ENCODE assay signal across 7 cellular contexts in the genomic region with DNA sequence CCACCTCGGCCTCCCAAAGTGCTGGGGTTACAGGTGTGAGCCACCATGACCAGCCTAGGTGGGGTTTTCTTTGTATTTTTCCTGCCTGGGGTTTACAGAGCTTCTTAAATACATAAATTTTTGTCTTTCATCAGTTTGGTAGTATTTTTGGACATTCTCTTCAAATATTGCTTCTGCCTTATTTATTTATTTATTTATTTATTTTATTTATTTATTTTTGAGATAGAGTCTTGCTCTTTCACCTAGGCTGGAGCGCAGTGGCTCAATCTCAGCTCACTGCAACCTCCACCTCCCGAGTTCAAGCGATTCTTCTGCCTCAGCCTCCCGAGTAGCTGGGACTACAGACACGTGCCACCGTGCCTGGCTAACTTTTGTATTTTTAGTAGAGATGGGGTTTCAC. TPM values are rescaled to one million over a fixed set of nuclear protein-coding genes. Genes with fewer than 3 reads are reported as not detected.
DNase-seq lines count a peak whose midpoint lies in the region; ATAC-seq, FAIRE-seq and TF ChIP-seq lines count a peak whose summit lies in the region.
"Not testable (repeated sequence)": the region's sequence is repeated elsewhere in the genome, so short reads cannot be mapped to it uniquely, and the experiment has no call there.

No MANE protein-coding gene starts in this region.

- H2AK5ac ChIP-seq in mesenchymal stem cell (ENCODE audit: low read length, severe bottlenecking), result not testable (repeated sequence)

- POLR2A ChIA-PET in A549 (lab: Yijun Ruan, JAX), result interaction anchor here (1.6 to 2.4 kb wide), 2 partner anchors 55 to 104 kb away, joined by 9 to 30 read pairs; a partner anchor contains a TSS
- POLR2A ChIA-PET in CD4-positive, alpha-beta memory T cell (lab: Charles Lee; ENCODE audit: partially characterized antibody), result interaction anchor here (0.6 to 2.7 kb wide), 3 partner anchors 54 to 336 kb away, joined by 3 to 13 read pairs (median 4); a partner anchor contains a TSS

- not testable (repeated sequence) for H3K23ac ChIP-seq in mesenchymal stem cell (ENCODE audit: low read length in 2 of 2)

- peaks cover 5 to 12% (median 7%) of the 10 kb centered on the region in 4 donors for H3K4me1 Mint-ChIP-seq in CD4-positive, alpha-beta memory T cell
- not testable (repeated sequence) for H3K4me1 Mint-ChIP-seq in T-helper 17 cell; stimulated activated effector memory CD8-positive, alpha-beta T cell treated with anti-CD3 and anti-CD28 coated beads, Interleukin-12 subunit alpha, Interleukin-12 subunit beta, amount 100 ng/mL, for 72 hours

- not testable (repeated sequence) for H3K79me2 ChIP-seq in GM23248 (ENCODE audit: insufficient read depth)

- H3K4ac ChIP-seq in mesenchymal stem cell (ENCODE audit: low read depth in 1 of 2, low read length in 2 of 2), result not testable (repeated sequence)

- H3K27ac ChIP-seq in A549, result peak overlapping the region in 1 of 2 experiments; percentile 61; a peak in 4 of 6 replicates
- H3K27ac ChIP-seq in CD4-positive, alpha-beta memory T cell (ENCODE audit: low read depth, low read length); GM23248; mesenchymal stem cell (ENCODE audit: low read length, poor library complexity, severe bottlenecking): not testable (repeated sequence)
- H3K27ac ChIP-seq in effector memory CD4-positive, alpha-beta T cell (ENCODE audit: insufficient read depth, low read length, poor library complexity, severe bottlenecking), result peak overlapping the region; percentile 55

- ATAC-seq in A549; T-helper 17 cell; stimulated activated effector memory CD8-positive, alpha-beta T cell treated with anti-CD3 and anti-CD28 coated beads, Interleukin-12 subunit alpha, Interleukin-12 subunit beta, amount 100 ng/mL, for 72 hours: not testable (repeated sequence)

- H3K36me3 ChIP-seq in CD4-positive, alpha-beta memory T cell (ENCODE audit: insufficient read depth, low read length); GM23248 (ENCODE audit: low read depth); effector memory CD4-positive, alpha-beta T cell (ENCODE audit: control insufficient read depth, insufficient read depth, low read length); mesenchymal stem cell (ENCODE audit: control insufficient read depth in 1 of 2, insufficient read depth in 2 of 2, low read depth in 1 of 2, low read length in 2 of 2): not testable (repeated sequence)

- H4K20me1 ChIP-seq in GM23248 (ENCODE audit: insufficient read depth), result not testable (repeated sequence)

- H3K9me3 ChIP-seq in A549; CD4-positive, alpha-beta memory T cell (ENCODE audit: control insufficient read depth in 1 of 2, low read length in 2 of 2); GM23248 (ENCODE audit: low read depth); T-helper 17 cell (ENCODE audit: control insufficient read depth, low read length, poor library complexity, severe bottlenecking); effector memory CD4-positive, alpha-beta T cell (ENCODE audit: control insufficient read depth, low read length); mesenchymal stem cell (ENCODE audit: control insufficient read depth, low read length): not testable (repeated sequence)

- not testable (repeated sequence) for H3K9me2 ChIP-seq in GM23248 (ENCODE audit: insufficient read depth)

- not testable (repeated sequence) for H2BK15ac ChIP-seq in mesenchymal stem cell (ENCODE audit: low read depth, poor library complexity, severe bottlenecking)

- in situ Hi-C loops in GM23248 (cut with MboI), result not testable (repeated sequence)

- not testable (repeated sequence) for H3K4me3 Mint-ChIP-seq in CD4-positive, alpha-beta memory T cell
- H3K4me3 Mint-ChIP-seq in T-helper 17 cell, result peak overlapping the region; percentile 70
- H3K4me3 Mint-ChIP-seq in stimulated activated effector memory CD8-positive, alpha-beta T cell treated with anti-CD3 and anti-CD28 coated beads, Interleukin-12 subunit alpha, Interleukin-12 subunit beta, amount 100 ng/mL, for 72 hours, result peak overlapping the region; percentile 27

- not testable (repeated sequence) for H2BK5ac ChIP-seq in mesenchymal stem cell (ENCODE audit: low read depth, low read length, poor library complexity, severe bottlenecking)

- not testable (repeated sequence) for H3K18ac ChIP-seq in mesenchymal stem cell (ENCODE audit: low read depth in 1 of 2, low read length in 2 of 2)

- H3K27me3 ChIP-seq in CD4-positive, alpha-beta memory T cell (ENCODE audit: insufficient read depth, low read length); GM23248 (replicated peaks; ENCODE audit: insufficient read depth); effector memory CD4-positive, alpha-beta T cell (replicated peaks; ENCODE audit: control insufficient read depth, insufficient read depth, low read length, poor library complexity, severe bottlenecking); mesenchymal stem cell (ENCODE audit: control insufficient read depth in 1 of 2, insufficient read depth in 1 of 2, low read length in 2 of 2): not testable (repeated sequence)

- H3F3A ChIP-seq in GM23248 (ENCODE audit: insufficient read depth), result not testable (repeated sequence)

- not testable (repeated sequence) for H2BK120ac ChIP-seq in mesenchymal stem cell (ENCODE audit: low read depth, low read length)

- not testable (repeated sequence) for H3K36me3 Mint-ChIP-seq in CD4-positive, alpha-beta memory T cell; T-helper 17 cell (ENCODE audit: low read depth); stimulated activated effector memory CD8-positive, alpha-beta T cell treated with anti-CD3 and anti-CD28 coated beads, Interleukin-12 subunit alpha, Interleukin-12 subunit beta, amount 100 ng/mL, for 72 hours

- not testable (repeated sequence) for H3K14ac ChIP-seq in mesenchymal stem cell (ENCODE audit: low read length in 2 of 2)

- H2BK12ac ChIP-seq in mesenchymal stem cell (ENCODE audit: low read length in 2 of 2), result not testable (repeated sequence)

- not testable (repeated sequence) for TF ChIP-seq RAD21 in A549 (conservative IDR thresholded peaks at IDR 0.05 in 1 of 2, IDR thresholded peaks at IDR 0.05 in 1 of 2)

- CTCF ChIA-PET in A549 (lab: Yijun Ruan, JAX), result interaction anchor here (0.9 to 3.9 kb wide), 9 partner anchors 9 to 307 kb away, joined by 3 to 31 read pairs (median 5); a partner anchor contains a TSS
- CTCF ChIA-PET in CD4-positive, alpha-beta memory T cell (lab: Charles Lee; ENCODE audit: partially characterized antibody), result interaction anchor here (2.6 to 2.7 kb wide), 2 partner anchors 9 to 91 kb away, joined by 8 to 11 read pairs; no protein-coding TSS in a partner anchor

- H3K27ac Mint-ChIP-seq in CD4-positive, alpha-beta memory T cell, result peak overlapping the region in 4 of 7 donors; percentile 58 to 93 (median 89)
- H3K27ac Mint-ChIP-seq in T-helper 17 cell, result peak overlapping the region; percentile 92
- peak overlapping the region; percentile 60 for H3K27ac Mint-ChIP-seq in stimulated activated effector memory CD8-positive, alpha-beta T cell treated with anti-CD3 and anti-CD28 coated beads, Interleukin-12 subunit alpha, Interleukin-12 subunit beta, amount 100 ng/mL, for 72 hours

- H4K8ac ChIP-seq in mesenchymal stem cell (ENCODE audit: low read length), result not testable (repeated sequence)

- intact Hi-C loops in CD4-positive, alpha-beta memory T cell (cut with micrococcal nuclease), result not testable (repeated sequence)

- H4K91ac ChIP-seq in mesenchymal stem cell (ENCODE audit: low read length), result not testable (repeated sequence)

- peaks cover 0 to 32% (median 22%) of the 10 kb centered on the region in 8 donors for H3K9me3 Mint-ChIP-seq in CD4-positive, alpha-beta memory T cell
- H3K9me3 Mint-ChIP-seq in stimulated activated effector memory CD8-positive, alpha-beta T cell treated with anti-CD3 and anti-CD28 coated beads, Interleukin-12 subunit alpha, Interleukin-12 subunit beta, amount 100 ng/mL, for 72 hours, result not testable (repeated sequence)

- peak overlapping the region; percentile 70; the same call in 1 of the 2 replicates for H3K9ac ChIP-seq in GM23248
- H3K9ac ChIP-seq in mesenchymal stem cell (ENCODE audit: low read length), result peak overlapping the region; percentile 91

- not testable (repeated sequence) for H3K4me3 ChIP-seq in A549; CD4-positive, alpha-beta memory T cell (ENCODE audit: low read length in 2 of 2); GM23248; effector memory CD4-positive, alpha-beta T cell (ENCODE audit: insufficient read depth, low read depth, low read length, poor library complexity, severe bottlenecking); mesenchymal stem cell (ENCODE audit: insufficient read depth in 1 of 2, low read depth in 1 of 2, low read length in 2 of 2)

- H3K79me1 ChIP-seq in mesenchymal stem cell (replicated peaks; ENCODE audit: low read length, poor library complexity, severe bottlenecking), result not testable (repeated sequence)

- WGBS in A549 (ENCODE audit: missing lambda C conversion rate), result 85% methylated on average over 7 of the region's 7 CpGs
- 87 to 88% methylated on average over 7 of the region's 7 CpGs for WGBS in GM23248 (ENCODE audit: low coverage in 1 of 2, low lambda C conversion rate in 2 of 2, missing lambda C conversion rate in 2 of 2), 2 experiments
- 99% methylated on average over 7 of the region's 7 CpGs for WGBS in mesenchymal stem cell

- not testable (repeated sequence) for H3K4me2 ChIP-seq in A549; GM23248 (ENCODE audit: unreplicated experiment); mesenchymal stem cell (ENCODE audit: low read length, poor library complexity, severe bottlenecking)

- not testable (repeated sequence) for TF ChIP-seq EP300 in A549 (IDR thresholded peaks at IDR 0.05)

- not testable (repeated sequence) for TF ChIP-seq POLR2A in A549 (IDR thresholded peaks at IDR 0.05; ENCODE audit: low read length)

- DNase-seq in A549 (ENCODE audit: low read depth in 1 of 2, low spot score in 1 of 2); CD4-positive, alpha-beta memory T cell; GM23248; T-helper 17 cell; effector memory CD4-positive, alpha-beta T cell; mesenchymal stem cell; stimulated activated effector memory CD8-positive, alpha-beta T cell treated with anti-CD3 and anti-CD28 coated beads, Interleukin-12 subunit alpha, Interleukin-12 subunit beta, amount 100 ng/mL, for 72 hours (ENCODE audit: low spot score in 2 of 2): not testable (repeated sequence)

- not testable (repeated sequence) for TF ChIP-seq CTCF in A549 (IDR thresholded peaks at IDR 0.05)

- not testable (repeated sequence) for H2AFZ ChIP-seq in GM23248; mesenchymal stem cell (ENCODE audit: low read depth, low read length)

- FAIRE-seq in A549 (lab: Jason Lieb, UNC), result not testable (repeated sequence)

- H3K27me3 Mint-ChIP-seq in CD4-positive, alpha-beta memory T cell, result peaks cover 4 to 13% of the 10 kb centered on the region in 2 donors
- not testable (repeated sequence) for H3K27me3 Mint-ChIP-seq in T-helper 17 cell

- H3K4me1 ChIP-seq in A549, result peaks cover 15% of the 10 kb centered on the region
- not testable (repeated sequence) for H3K4me1 ChIP-seq in CD4-positive, alpha-beta memory T cell (ENCODE audit: insufficient read depth, low read length); GM23248 (ENCODE audit: insufficient read depth); effector memory CD4-positive, alpha-beta T cell (ENCODE audit: control insufficient read depth, insufficient read depth, low read length, poor library complexity, severe bottlenecking); mesenchymal stem cell (ENCODE audit: control insufficient read depth, insufficient read depth, low read depth, low read length)

RNA-seq across cellular contexts. Expression of a gene that starts 54.6 kb away (rescaled TPM):
- polyA plus RNA-seq in A549 (2011; rRNA removed) (233 and 357 TPM in 2 replicates), A549 (2017; fragmentation: RNase III; extraction: RNeasy Plus Mini Kit Qiagen cat#74134 plus additional on column Dnase treatment) (268 to 275 TPM (median 273 TPM) in 3 replicates), GM23248 (2016; fragmentation: Nextera tagmentation; extraction: Ambion mirVana) (223 and 249 TPM in 2 replicates)
- 132 and 159 TPM in 2 replicates for polyA plus RNA-seq in A549 (2012; cell fraction: cytosol; rRNA removed)
- polyA plus RNA-seq in A549 (2012; cell fraction: nucleus; rRNA removed), result 208 and 236 TPM in 2 replicates
- 57.1 and 57.3 TPM in 2 replicates for polyA minus RNA-seq in A549 (2011; rRNA and poly(A)+ RNA removed)
- 100 to 1,000 TPM; 106 to 108 TPM for total RNA-seq in CD4-positive, alpha-beta memory T cell
- polyA plus RNA-seq in CD4-positive, alpha-beta memory T cell, result 100 to 1,000 TPM; 209 to 258 TPM
- 184 and 193 TPM in 2 replicates for total RNA-seq in GM23248 (2014; rRNA removed; shearing (Covaris generic))
- total RNA-seq in T-helper 17 cell, result 100 to 1,000 TPM; 233 to 239 TPM
- polyA plus RNA-seq in mesenchymal stem cell (2013, experiment 1 of 2), result 42.6 TPM
- polyA plus RNA-seq in mesenchymal stem cell (2013, experiment 2 of 2), result 43.2 TPM
